In genomic region chr2:204545861-204546773, GRCh38 we compare ENCODE assay signal across 7 cellular contexts. TPM values are rescaled to one million over a fixed set of nuclear protein-coding genes. Genes with fewer than 3 reads are reported as not detected.
DNase-seq lines count a peak whose midpoint lies in the region; ATAC-seq and TF ChIP-seq lines count a peak whose summit lies in the region.

No MANE protein-coding gene starts in this region.

- H3K4me3 ChIP-seq in WI38 (ENCODE audit: low read depth, low read length) (peak overlapping the region; percentile 88), gastroesophageal sphincter (peak overlapping the region; percentile 86 to 91), trophoblast cell (ENCODE audit: low read depth, low read length) (peak overlapping the region; percentile 83)

- peak overlapping the region; percentile 10 for H4K91ac ChIP-seq in trophoblast cell (ENCODE audit: low read depth, low read length)

- H3K27me3 ChIP-seq in gastroesophageal sphincter (no peaks in the 10 kb centered on the region), trophoblast cell (ENCODE audit: insufficient read depth, low read length) (peaks cover 5% of the 10 kb centered on the region)

- no peaks in the 10 kb centered on the region for H3K79me2 ChIP-seq in trophoblast cell (ENCODE audit: control insufficient read depth, insufficient read depth, low read length, poor library complexity)

- no peaks in the 10 kb centered on the region for H3K36me3 ChIP-seq in gastroesophageal sphincter
- H3K36me3 ChIP-seq in trophoblast cell (ENCODE audit: control insufficient read depth in 1 of 2, insufficient read depth in 2 of 2, low read length in 2 of 2): no peaks in the 10 kb centered on the region

- peak overlapping the region; percentile 12 for H3K23ac ChIP-seq in trophoblast cell (ENCODE audit: low read length)

- no peak overlapping the region for H2BK5ac ChIP-seq in trophoblast cell (ENCODE audit: low read depth, low read length, poor library complexity)

- no peak overlapping the region for H3K14ac ChIP-seq in trophoblast cell (ENCODE audit: low read length)

- DNase-seq in trophoblast cell (peak in 1 of 2 donors; percentile 9), Kasumi-1 (lab: John Stamatoyannopoulos, UW) (no peak)

- H3K4me1 ChIP-seq in gastroesophageal sphincter: peaks cover 0 to 58% (median 4%) of the 10 kb centered on the region in 3 donors
- H3K4me1 ChIP-seq in trophoblast cell (ENCODE audit: control insufficient read depth in 1 of 2, insufficient read depth in 2 of 2, low read length in 2 of 2): peaks cover 3 to 9% of the 10 kb centered on the region in 2 experiments

- no peak overlapping the region for H3K9ac ChIP-seq in trophoblast cell (ENCODE audit: low read length)

- H3K9me3 ChIP-seq in gastroesophageal sphincter: no peaks in the 10 kb centered on the region
- peaks cover 3% of the 10 kb centered on the region for H3K9me3 ChIP-seq in trophoblast cell (ENCODE audit: insufficient read depth, low read depth, low read length)

- H3K79me1 ChIP-seq in trophoblast cell (ENCODE audit: low read length): peaks cover 5% of the 10 kb centered on the region

- H2AFZ ChIP-seq in trophoblast cell (ENCODE audit: insufficient read depth, low read length, poor library complexity): peak overlapping the region; percentile 72

- H2AK5ac ChIP-seq in trophoblast cell (ENCODE audit: low read length): no peak overlapping the region

- no peak for TF ChIP-seq EP300 in gastroesophageal sphincter (IDR thresholded peaks at IDR 0.05)

- ATAC-seq in GM19023 (IDR thresholded peaks at IDR 0.05; ENCODE audit: unreplicated experiment) (peak; percentile 14), HG03432 (IDR thresholded peaks at IDR 0.05; ENCODE audit: unreplicated experiment) (peak; percentile 18), gastroesophageal sphincter (no peak), GM18909 (IDR thresholded peaks at IDR 0.05; ENCODE audit: poor library complexity, unreplicated experiment) (no peak)

- peak overlapping the region; percentile 52 for H4K8ac ChIP-seq in trophoblast cell (ENCODE audit: low read depth, low read length)

- 0 to 50% methylated on average over 3 of the region's 45 CpGs for whole genome bisulfite sequencing in gastroesophageal sphincter (ENCODE audit: low coverage in 1 of 2), 2 donors
- WGBS in trophoblast cell (ENCODE audit: extremely low coverage, insufficient coverage, insufficient read length): no CpG with 5 or more reads among the region's 45 CpGs

- H3K4me2 ChIP-seq in trophoblast cell (ENCODE audit: low read length): peak overlapping the region; percentile 100

- TF ChIP-seq CTCF in WI38 (IDR thresholded peaks at IDR 0.05; ENCODE audit: low read depth, low read length) (no peak), gastroesophageal sphincter (IDR thresholded peaks at IDR 0.05) (no peak)

- no peak overlapping the region for H4K12ac ChIP-seq in trophoblast cell (ENCODE audit: low read depth, low read length)

- no peak overlapping the region for H3K4ac ChIP-seq in trophoblast cell (ENCODE audit: low read depth, low read length)

- H3K18ac ChIP-seq in trophoblast cell (ENCODE audit: low read length): no peak overlapping the region

- no peak for TF ChIP-seq POLR2A in gastroesophageal sphincter (IDR thresholded peaks at IDR 0.05)

- H2BK12ac ChIP-seq in trophoblast cell (ENCODE audit: low read length): no peak overlapping the region

- H2BK120ac ChIP-seq in trophoblast cell (ENCODE audit: insufficient read depth, low read length, poor library complexity): no peak overlapping the region

- peak overlapping the region; percentile 77 to 92 (median 88) for H3K27ac ChIP-seq in gastroesophageal sphincter
- H3K27ac ChIP-seq in trophoblast cell (ENCODE audit: low read depth, low read length): no peak overlapping the region

RNA-seq across cellular contexts. Expression of gene PARD3B, which starts 0.8 kb away (rescaled TPM):
- total RNA-seq in gastroesophageal sphincter: 10 to 100 TPM; 29.6 to 42.2 (median 41.0) TPM
- polyA plus RNA-seq in trophoblast cell (2013): 0.29 and 0.33 TPM in 2 replicates

Comparison
In these comparisons a context has a peak if more than half of its experiments do, and no peak if none do; other contexts are left out.
1. ATAC-seq: peak in GM19023 (single experiment) and HG03432 (single experiment); none in gastroesophageal sphincter (single experiment) and GM18909 (single experiment).
2. Peak in every context shown above with its lines, with median percentiles within 50 percentile points of each other: H3K4me3 ChIP-seq.